8 cellular contexts compared by ENCODE assay signal in genomic region chr12:91382081-91382543, GRCh38.
A peak's percentile ranks its signal among the peaks of the same experiment; 100 is the strongest.
DNase-seq lines count a peak whose midpoint lies in the region; ATAC-seq and TF ChIP-seq lines count a peak whose summit lies in the region.

No MANE protein-coding gene starts in this region.

- no peaks in the 10 kb centered on the region for H3K36me3 Mint-ChIP-seq in activated T-cell treated with anti-CD3 and anti-CD28 coated beads, Interleukin-2, amount 50 U/mL, for 72 hours (ENCODE audit: insufficient read depth in 2 of 2)
- H3K36me3 Mint-ChIP-seq in natural killer cell, result no peaks in the 10 kb centered on the region
- H3K36me3 Mint-ChIP-seq in stimulated activated naive B cell treated with anti-CD40 and anti-IgM and Interleukin-4, amounts not matched to agents 10 μg/mL and 1 μg/mL and 100 μg/mL, for 72 hours, result no peaks in the 10 kb centered on the region

- CTCF ChIA-PET in Panc1 (lab: Charles Lee), result interaction anchor here (0.5 to 1.8 kb wide), 5 partner anchors 20 to 1267 kb away, joined by 3 to 9 read pairs (median 5); partner anchors contain the start of gene BTG1

- no peak for TF ChIP-seq EP300 in Ishikawa (IDR thresholded peaks at IDR 0.05; ENCODE audit: borderline replicate concordance)

- ATAC-seq in GM21528 (IDR thresholded peaks at IDR 0.05; ENCODE audit: low FRiP score, unreplicated experiment) (peak; percentile 78), Panc1 (peak; percentile 82), natural killer cell (peak; percentile 79 to 88 (median 85))
- peak; percentile 80 to 83 for ATAC-seq in activated T-cell treated with anti-CD3 and anti-CD28 coated beads, Interleukin-2, amount 50 U/mL, for 72 hours (replicated peaks in 1 of 2)
- ATAC-seq in stimulated activated naive B cell treated with anti-CD40 and anti-IgM and Interleukin-4, amounts not matched to agents 10 μg/mL and 1 μg/mL and 100 μg/mL, for 72 hours (replicated peaks), result peak; percentile 82 to 85

- peak overlapping the region; percentile 92 for H3K4me3 Mint-ChIP-seq in activated T-cell treated with anti-CD3 and anti-CD28 coated beads, Interleukin-2, amount 50 U/mL, for 72 hours
- H3K4me3 Mint-ChIP-seq in natural killer cell, result no peak overlapping the region
- peak overlapping the region; percentile 75 to 86 for H3K4me3 Mint-ChIP-seq in stimulated activated naive B cell treated with anti-CD40 and anti-IgM and Interleukin-4, amounts not matched to agents 10 μg/mL and 1 μg/mL and 100 μg/mL, for 72 hours

- peak overlapping the region; percentile 12 for H3K27ac Mint-ChIP-seq in activated T-cell treated with anti-CD3 and anti-CD28 coated beads, Interleukin-2, amount 50 U/mL, for 72 hours
- H3K27ac Mint-ChIP-seq in natural killer cell, result peak overlapping the region in 1 of 2 donors; percentile 39
- H3K27ac Mint-ChIP-seq in stimulated activated naive B cell treated with anti-CD40 and anti-IgM and Interleukin-4, amounts not matched to agents 10 μg/mL and 1 μg/mL and 100 μg/mL, for 72 hours, result peak overlapping the region; percentile 43

- peaks cover 3% of the 10 kb centered on the region; the same call in 1 of the 2 replicates for H3K4me1 ChIP-seq in Panc1 (ENCODE audit: control insufficient read depth, insufficient read depth, low read length)

- peak; percentile 90 for TF ChIP-seq RAD21 in Ishikawa (IDR thresholded peaks at IDR 0.05; ENCODE audit: low read depth)

- intact Hi-C loops in Panc1 (cut with micrococcal nuclease; ENCODE audit: unreplicated experiment) (loop anchor here (1.0 to 10.0 kb wide), 4 partner anchors 183 to 1270 kb away; no protein-coding TSS in a partner anchor), natural killer cell (cut with micrococcal nuclease) (loop anchor here (1.0 to 10.0 kb wide), 4 partner anchors 763 to 1268 kb away; partner anchors contain the start of gene BTG1)

- no peaks in the 10 kb centered on the region for H3K36me3 ChIP-seq in Panc1 (ENCODE audit: control insufficient read depth, insufficient read depth, low read length)

- peaks cover 18% of the 10 kb centered on the region for H3K27me3 Mint-ChIP-seq in activated T-cell treated with anti-CD3 and anti-CD28 coated beads, Interleukin-2, amount 50 U/mL, for 72 hours (ENCODE audit: low read depth)
- peaks cover 24 to 34% of the 10 kb centered on the region in 2 donors for H3K27me3 Mint-ChIP-seq in natural killer cell (ENCODE audit: low read depth in 2 of 2)
- peaks cover 0 to 8% of the 10 kb centered on the region in 2 donors for H3K27me3 Mint-ChIP-seq in stimulated activated naive B cell treated with anti-CD40 and anti-IgM and Interleukin-4, amounts not matched to agents 10 μg/mL and 1 μg/mL and 100 μg/mL, for 72 hours

- H3K4me3 ChIP-seq in Panc1 (ENCODE audit: low read depth in 2 of 2, low read length in 2 of 2), result peak overlapping the region; percentile 21 to 35

- BruUV-seq in Panc1 (replicated peaks; lab: Mats Ljungman, UMichigan), result no TSS peak

- in situ Hi-C loops in Panc1 (cut with HindIII; ENCODE audit: low pct_unique_long_range_greater_than_20kb, low sequenced_read_pairs), result no loop called here

- H3K9me3 ChIP-seq in Panc1 (ENCODE audit: control insufficient read depth, insufficient read depth, low read depth, low read length), result no peaks in the 10 kb centered on the region

- TF ChIP-seq CTCF in Panc1 (IDR thresholded peaks at IDR 0.05) (peak; percentile 88), natural killer cell (IDR thresholded peaks at IDR 0.05) (peak; percentile 98)

- H3K9me3 Mint-ChIP-seq in activated T-cell treated with anti-CD3 and anti-CD28 coated beads, Interleukin-2, amount 50 U/mL, for 72 hours, result no peaks in the 10 kb centered on the region
- no peaks in the 10 kb centered on the region for H3K9me3 Mint-ChIP-seq in natural killer cell
- no peaks in the 10 kb centered on the region for H3K9me3 Mint-ChIP-seq in stimulated activated naive B cell treated with anti-CD40 and anti-IgM and Interleukin-4, amounts not matched to agents 10 μg/mL and 1 μg/mL and 100 μg/mL, for 72 hours

- peak; percentile 39 for DNase-seq in COLO829 (ENCODE audit: low spot score)
- DNase-seq in Panc1 (ENCODE audit: low read depth, low spot score), result peak; percentile 53
- DNase-seq in activated T-cell treated with anti-CD3 and anti-CD28 coated beads, Interleukin-2, amount 50 U/mL, for 72 hours, result peak; percentile 83 to 84
- peak; percentile 88 for DNase-seq in fibroblast of peridontal ligament (ENCODE audit: extremely low read depth)
- DNase-seq in natural killer cell, result peak; percentile 75
- DNase-seq in stimulated activated naive B cell treated with anti-CD40 and anti-IgM and Interleukin-4, amounts not matched to agents 10 μg/mL and 1 μg/mL and 100 μg/mL, for 72 hours, result peak; percentile 63

- POLR2A ChIA-PET in Panc1 (lab: Charles Lee), result no interaction called here

- H3K4me1 Mint-ChIP-seq in activated T-cell treated with anti-CD3 and anti-CD28 coated beads, Interleukin-2, amount 50 U/mL, for 72 hours (ENCODE audit: low read depth), result peaks cover 9% of the 10 kb centered on the region
- H3K4me1 Mint-ChIP-seq in natural killer cell, result peaks cover 9 to 10% of the 10 kb centered on the region in 2 donors
- H3K4me1 Mint-ChIP-seq in stimulated activated naive B cell treated with anti-CD40 and anti-IgM and Interleukin-4, amounts not matched to agents 10 μg/mL and 1 μg/mL and 100 μg/mL, for 72 hours, result peaks cover 4 to 10% of the 10 kb centered on the region in 2 donors

- no peak overlapping the region for H3K27ac ChIP-seq in Panc1 (ENCODE audit: low read length)

- H3K27me3 ChIP-seq in Panc1 (ENCODE audit: control insufficient read depth, insufficient read depth, low read length), result 0 out of 2 replicates have a peak, but pooled peaks cover 6% of the 10 kb centered on the region

TF ChIP-seq in Ishikawa, 13 proteins besides CTCF, POLR2A, EP300 and RAD21:
- TF ChIP-seq CEBPB (IDR thresholded peaks at IDR 0.05) (no peak), REST (IDR thresholded peaks at IDR 0.05; ENCODE audit: low read depth) (no peak), TCF12 (IDR thresholded peaks at IDR 0.05; ENCODE audit: low read depth) (no peak), YY1 (IDR thresholded peaks at IDR 0.05; ENCODE audit: low read depth) (no peak), TAF1 (IDR thresholded peaks at IDR 0.05; ENCODE audit: low read depth) (no peak), ZBTB7A (IDR thresholded peaks at IDR 0.05; ENCODE audit: low read depth) (no peak)
